1 cellular context compared by ENCODE assay signal in genomic region chr7:158646766-158647474, GRCh38.
TF ChIP-seq lines count a peak whose summit lies in the region.

No MANE protein-coding gene starts in this region.

TF ChIP-seq in GM23338, 12 proteins besides CTCF, POLR2A, EP300 and RAD21 (continued from another document):
- TF ChIP-seq ZNF462 (CRISPR knock-in tag; IDR thresholded peaks at IDR 0.05), result no peak
